24 cellular contexts compared by ENCODE assay signal in the genomic region with DNA sequence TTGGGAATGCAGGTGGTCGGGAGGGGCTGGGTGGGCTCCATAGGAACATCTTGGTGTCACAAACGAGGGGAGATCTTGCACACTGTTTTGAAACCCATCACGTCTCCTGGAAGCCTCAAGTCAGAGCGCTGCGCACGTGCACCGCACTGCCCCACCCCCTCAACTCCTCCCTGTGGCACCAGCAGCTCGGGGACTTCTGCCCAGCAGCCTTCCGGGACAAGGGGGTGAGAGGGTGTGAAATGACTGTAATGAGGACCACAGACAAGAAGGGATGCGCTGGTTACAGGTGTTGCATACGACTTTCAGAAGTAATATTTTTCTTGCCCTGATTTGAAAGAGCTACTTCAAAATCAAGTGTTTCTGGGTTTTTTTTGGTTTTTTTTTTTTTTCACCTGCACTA.
"Had no signal": no experiment of that assay in that cellular context is flagged by ENCODE, and none has a peak within 500 bp of the region (broad histone marks: within the 10 kb centered on the region; RNA-seq: fewer than 3 reads in every experiment).

No MANE protein-coding gene starts in this region.

- H3K27me3 Mint-ChIP-seq: activated B cell treated with CpG ODN at 0.5 μM for 24 hours; activated CD8-positive, alpha-beta memory T cell treated with anti-CD3 and anti-CD28 coated beads, Interleukin-2, amount 10 ng/mL, durations not matched to agents 7 days and 5 days; activated naive CD8-positive, alpha-beta T cell treated with anti-CD3 and anti-CD28 coated beads, Interleukin-2, amount 50 U/mL, for 24 hours; activated T-cell treated with anti-CD3 and anti-CD28 coated beads, Interleukin-2, amount 50 U/mL, for 24 hours; central memory CD8-positive, alpha-beta T cell had no signal

- ATAC-seq: activated CD8-positive, alpha-beta memory T cell treated with anti-CD3 and anti-CD28 coated beads, Interleukin-2, amount 10 ng/mL, durations not matched to agents 7 days and 5 days; activated naive CD4-positive, alpha-beta T cell treated with anti-CD3 and anti-CD28 coated beads, Interleukin-2, amount 50 U/mL, for 72 hours; activated naive CD8-positive, alpha-beta T cell treated with anti-CD3 and anti-CD28 coated beads, Interleukin-2, amount 50 U/mL, for 24 hours; body of pancreas; PC-3 had no signal

- H3K27ac ChIP-seq: ascending aorta, body of pancreas had no signal

- H3K4me1 Mint-ChIP-seq: activated CD4-positive, alpha-beta T cell treated with anti-CD3 and anti-CD28 coated beads, Interleukin-2, amount 10 ng/mL, durations not matched to agents 24 days and 14 days; activated CD8-positive, alpha-beta memory T cell treated with anti-CD3 and anti-CD28 coated beads, Interleukin-2, amount 10 ng/mL, durations not matched to agents 7 days and 5 days; activated naive CD8-positive, alpha-beta T cell treated with anti-CD3 and anti-CD28 coated beads, Interleukin-2, amount 50 U/mL, for 24 hours; central memory CD8-positive, alpha-beta T cell had no signal

- H3K36me3 Mint-ChIP-seq: activated naive CD4-positive, alpha-beta T cell treated with anti-CD3 and anti-CD28 coated beads, Interleukin-2, amount 50 U/mL, for 72 hours had no signal

- H3K4me1 ChIP-seq: body of pancreas had no signal

- H3K27me3 ChIP-seq: ascending aorta, body of pancreas had no signal

- H3K27ac Mint-ChIP-seq: activated B cell treated with CpG ODN at 0.5 μM for 24 hours; activated CD4-positive, alpha-beta T cell treated with anti-CD3 and anti-CD28 coated beads, Interleukin-2, amount 10 ng/mL, durations not matched to agents 24 days and 14 days; activated CD8-positive, alpha-beta memory T cell treated with anti-CD3 and anti-CD28 coated beads, Interleukin-2, amount 10 ng/mL, durations not matched to agents 7 days and 5 days; activated naive CD4-positive, alpha-beta T cell treated with anti-CD3 and anti-CD28 coated beads, Interleukin-2, amount 50 U/mL, for 72 hours; activated naive CD8-positive, alpha-beta T cell treated with anti-CD3 and anti-CD28 coated beads, Interleukin-2, amount 50 U/mL, for 24 hours; activated T-cell treated with anti-CD3 and anti-CD28 coated beads, Interleukin-2, amount 50 U/mL, for 24 hours had no signal

- H3K9me3 Mint-ChIP-seq: activated B cell treated with CpG ODN at 0.5 μM for 24 hours; activated CD4-positive, alpha-beta T cell treated with anti-CD3 and anti-CD28 coated beads, Interleukin-2, amount 10 ng/mL, durations not matched to agents 24 days and 14 days; activated naive CD4-positive, alpha-beta T cell treated with anti-CD3 and anti-CD28 coated beads, Interleukin-2, amount 50 U/mL, for 72 hours; activated naive CD8-positive, alpha-beta T cell treated with anti-CD3 and anti-CD28 coated beads, Interleukin-2, amount 50 U/mL, for 24 hours; activated T-cell treated with anti-CD3 and anti-CD28 coated beads, Interleukin-2, amount 50 U/mL, for 24 hours; central memory CD8-positive, alpha-beta T cell had no signal

- H3K9me3 ChIP-seq: ascending aorta, body of pancreas had no signal

- DNase-seq: activated B cell treated with CpG ODN at 0.5 μM for 24 hours; activated CD4-positive, alpha-beta T cell treated with anti-CD3 and anti-CD28 coated beads for 1 hour; activated CD4-positive, alpha-beta T cell treated with anti-CD3 and anti-CD28 coated beads, Interleukin-2, amount 10 ng/mL, durations not matched to agents 24 days and 14 days; activated CD4-positive, alpha-beta T cell treated with anti-CD3 and anti-CD28 coated beads, Interleukin-2, amount 50 U/mL, for 48 hours; activated CD8-positive, alpha-beta memory T cell treated with anti-CD3 and anti-CD28 coated beads, Interleukin-2, amount 10 ng/mL, durations not matched to agents 7 days and 5 days; activated effector memory CD4-positive, alpha-beta T cell treated with anti-CD3 and anti-CD28 coated beads, Interleukin-2, amount 50 U/mL, for 16 hours; activated naive CD4-positive, alpha-beta T cell treated with Interleukin-2 at 50 U/mL for 16 hours; activated naive CD8-positive, alpha-beta T cell treated with anti-CD3 and anti-CD28 coated beads, Interleukin-2, amount 50 U/mL, for 24 hours; activated T-cell treated with anti-CD3 and anti-CD28 coated beads, Interleukin-2, amount 50 U/mL, for 24 hours; body of pancreas; MM.1S; NCI-H1105; NCI-H1436 treated with DMSO at 0.1 percent for 48 hours; NCI-H187; NCI-H2081; NCI-H446; NCI-H524; PC-3; SHP77 treated with DMSO at 0.1 percent for 48 hours; T-helper 2 cell; T1000 had no signal

- H3K36me3 ChIP-seq: ascending aorta had no signal

- H3K4me3 ChIP-seq: ascending aorta, body of pancreas had no signal

- H3K4me3 Mint-ChIP-seq: activated B cell treated with CpG ODN at 0.5 μM for 24 hours; activated CD4-positive, alpha-beta T cell treated with anti-CD3 and anti-CD28 coated beads, Interleukin-2, amount 10 ng/mL, durations not matched to agents 24 days and 14 days; activated CD8-positive, alpha-beta memory T cell treated with anti-CD3 and anti-CD28 coated beads, Interleukin-2, amount 10 ng/mL, durations not matched to agents 7 days and 5 days; activated naive CD8-positive, alpha-beta T cell treated with anti-CD3 and anti-CD28 coated beads, Interleukin-2, amount 50 U/mL, for 24 hours; activated T-cell treated with anti-CD3 and anti-CD28 coated beads, Interleukin-2, amount 50 U/mL, for 24 hours; central memory CD8-positive, alpha-beta T cell had no signal
